Comparison of ENCODE assay signal across 21 cellular contexts in the genomic region with DNA sequence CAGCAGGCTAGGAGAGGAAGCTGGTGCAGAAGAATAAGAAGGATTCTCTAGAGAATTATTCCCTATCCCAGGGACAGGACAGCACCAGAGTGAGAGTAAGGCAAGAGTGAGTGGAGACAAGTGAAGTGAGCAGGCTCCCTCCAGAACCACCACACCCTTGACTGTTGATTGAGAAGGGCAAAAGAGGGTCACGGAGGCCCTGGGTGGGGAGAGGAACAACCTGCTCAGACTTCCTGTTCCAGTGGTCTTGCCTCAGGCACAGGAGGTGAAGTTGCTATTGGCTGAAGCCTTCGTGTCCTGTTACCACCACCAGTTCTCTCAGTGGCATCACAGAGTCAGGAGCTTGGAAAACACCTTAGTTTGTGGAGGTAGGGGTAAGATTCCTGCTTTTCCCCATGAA. TPM values are rescaled to one million over a fixed set of nuclear protein-coding genes. Genes with fewer than 3 reads are reported as not detected.
DNase-seq lines count a peak whose midpoint lies in the region; ATAC-seq and TF ChIP-seq lines count a peak whose summit lies in the region.
"Had no signal": no experiment of that assay in that cellular context is flagged by ENCODE, and none has a peak within 500 bp of the region (broad histone marks: within the 10 kb centered on the region; RNA-seq: fewer than 3 reads in every experiment).

No MANE protein-coding gene starts in this region.

- 0 out of 2 replicates have a peak, but pooled peaks cover 9% of the 10 kb centered on the region for H3K36me3 ChIP-seq in PC-9 (ENCODE audit: low read depth)
- H3K36me3 ChIP-seq: cardiac muscle cell, gastroesophageal sphincter, sigmoid colon had no signal

- peaks cover 68% of the 10 kb centered on the region for H3K4me1 ChIP-seq in PC-9 (replicated peaks; ENCODE audit: insufficient read depth)
- H3K4me1 ChIP-seq: gastroesophageal sphincter, sigmoid colon had no signal

- H3K4me2 ChIP-seq in PC-9, result peak overlapping the region; percentile 72

- no TSS peak for BruUV-seq in PC-9 (replicated peaks; lab: Mats Ljungman, UMichigan)

- peaks cover 37% of the 10 kb centered on the region for H3F3A ChIP-seq in PC-9 (ENCODE audit: insufficient read depth, low read depth)

- H3K9me3 ChIP-seq in PC-9 (ENCODE audit: insufficient read depth, low read depth), result no peaks in the 10 kb centered on the region
- H3K9me3 ChIP-seq: gastroesophageal sphincter, sigmoid colon had no signal

- TF ChIP-seq CTCF in PC-9 (conservative IDR thresholded peaks at IDR 0.05), result no peak

- POLR2A ChIA-PET in PC-9 (lab: Charles Lee; ENCODE audit: unreplicated experiment), result no interaction called here

- H3K27me3 Mint-ChIP-seq in activated T-cell treated with anti-CD3 and anti-CD28 coated beads, Interleukin-2, amount 50 U/mL, for 72 hours (ENCODE audit: low read depth), result no peaks in the 10 kb centered on the region
- no peaks in the 10 kb centered on the region for H3K27me3 Mint-ChIP-seq in stimulated activated naive CD8-positive, alpha-beta T cell treated with anti-CD3 and anti-CD28 coated beads, Interleukin-15, Interleukin-2, amounts not matched to agents 100 ng/mL and 50 ng/mL, for 24 hours
- H3K27me3 Mint-ChIP-seq: IgD-negative memory B cell had no signal

- CTCF ChIA-PET in PC-9 (lab: Charles Lee), result interaction anchor here (0.6 kb wide), 1 partner anchor 22 kb away, joined by 4 read pairs; no protein-coding TSS in a partner anchor

- intact Hi-C loops in PC-9 (cut with micrococcal nuclease; ENCODE audit: unreplicated experiment), result no loop called here

- H2AFZ ChIP-seq in PC-9, result peak overlapping the region; percentile 39

- H3K27me3 ChIP-seq in PC-9 (ENCODE audit: insufficient read depth, low read depth), result no peaks in the 10 kb centered on the region
- H3K27me3 ChIP-seq: cardiac muscle cell, gastroesophageal sphincter, sigmoid colon had no signal

- no peaks in the 10 kb centered on the region for H4K20me1 ChIP-seq in PC-9 (ENCODE audit: insufficient read depth)

- H3K27ac ChIP-seq in PC-9, result peak overlapping the region; percentile 79
- H3K27ac ChIP-seq: cardiac muscle cell, gastroesophageal sphincter, sigmoid colon, SK-N-MC had no signal

- no peaks in the 10 kb centered on the region for H3K9me2 ChIP-seq in PC-9 (ENCODE audit: insufficient read depth)

- no peak for DNase-seq in activated T-cell treated with anti-CD3 and anti-CD28 coated beads, Interleukin-2, amount 50 U/mL, for 72 hours
- no peak for DNase-seq in activated T-cell treated with anti-CD3 and anti-CD28 coated beads, Interleukin-2, amount 50 U/mL, for 48 hours
- DNase-seq in PC-9 (peak; percentile 68 to 90), dermis blood vessel endothelial cell (peak; percentile 13), NCI-H146 (lab: John Stamatoyannopoulos, UW) (no peak)
- DNase-seq: activated naive CD4-positive, alpha-beta T cell treated with anti-CD3 and anti-CD28 coated beads, Interleukin-2, amount 50 U/mL, for 16 hours; DMS153; H9; mesenchymal stem cell; NCI-H1092 treated with DMSO at 0.1 percent for 48 hours; NCI-H345; nucleus accumbens; sigmoid colon; stimulated activated naive CD4-positive, alpha-beta T cell had no signal

- peaks cover 29% of the 10 kb centered on the region for H3K4me1 Mint-ChIP-seq in activated T-cell treated with anti-CD3 and anti-CD28 coated beads, Interleukin-2, amount 50 U/mL, for 72 hours (ENCODE audit: low read depth)
- peaks cover 36% of the 10 kb centered on the region for H3K4me1 Mint-ChIP-seq in stimulated activated naive CD8-positive, alpha-beta T cell treated with anti-CD3 and anti-CD28 coated beads, Interleukin-15, Interleukin-2, amounts not matched to agents 100 ng/mL and 50 ng/mL, for 24 hours (ENCODE audit: low read depth)
- H3K4me1 Mint-ChIP-seq: IgD-negative memory B cell had no signal

- peak overlapping the region in 1 of 2 donors; percentile 58 for H3K4me3 Mint-ChIP-seq in activated T-cell treated with anti-CD3 and anti-CD28 coated beads, Interleukin-2, amount 50 U/mL, for 72 hours
- no peak overlapping the region for H3K4me3 Mint-ChIP-seq in stimulated activated naive CD8-positive, alpha-beta T cell treated with anti-CD3 and anti-CD28 coated beads, Interleukin-15, Interleukin-2, amounts not matched to agents 100 ng/mL and 50 ng/mL, for 24 hours
- H3K4me3 Mint-ChIP-seq: H9, IgD-negative memory B cell had no signal

- peak; percentile 40 to 61 for ATAC-seq in activated T-cell treated with anti-CD3 and anti-CD28 coated beads, Interleukin-2, amount 50 U/mL, for 72 hours (replicated peaks in 1 of 2)
- no peak for ATAC-seq in GM19324 (IDR thresholded peaks at IDR 0.05; ENCODE audit: low FRiP score, unreplicated experiment)
- no peak for ATAC-seq in HG02798 (IDR thresholded peaks at IDR 0.05; ENCODE audit: poor library complexity, unreplicated experiment)
- ATAC-seq: gastroesophageal sphincter had no signal

- H3K9me3 Mint-ChIP-seq in activated T-cell treated with anti-CD3 and anti-CD28 coated beads, Interleukin-2, amount 50 U/mL, for 72 hours, result no peaks in the 10 kb centered on the region
- H3K9me3 Mint-ChIP-seq in stimulated activated naive CD8-positive, alpha-beta T cell treated with anti-CD3 and anti-CD28 coated beads, Interleukin-15, Interleukin-2, amounts not matched to agents 100 ng/mL and 50 ng/mL, for 24 hours, result no peaks in the 10 kb centered on the region
- H3K9me3 Mint-ChIP-seq: H9, IgD-negative memory B cell had no signal

- peak overlapping the region; percentile 38 for H3K27ac Mint-ChIP-seq in activated T-cell treated with anti-CD3 and anti-CD28 coated beads, Interleukin-2, amount 50 U/mL, for 72 hours
- H3K27ac Mint-ChIP-seq in stimulated activated naive CD8-positive, alpha-beta T cell treated with anti-CD3 and anti-CD28 coated beads, Interleukin-15, Interleukin-2, amounts not matched to agents 100 ng/mL and 50 ng/mL, for 24 hours, result peak overlapping the region; percentile 64
- H3K27ac Mint-ChIP-seq: H9, IgD-negative memory B cell had no signal

- peak overlapping the region; percentile 32; the same call in 1 of the 2 replicates for H3K4me3 ChIP-seq in PC-9
- H3K4me3 ChIP-seq: cardiac muscle cell, gastroesophageal sphincter, sigmoid colon, SK-N-MC had no signal

- H3K36me3 Mint-ChIP-seq in activated T-cell treated with anti-CD3 and anti-CD28 coated beads, Interleukin-2, amount 50 U/mL, for 72 hours (ENCODE audit: insufficient read depth in 2 of 2), result peaks cover 0 to 1% of the 10 kb centered on the region in 2 donors
- peaks cover 5% of the 10 kb centered on the region for H3K36me3 Mint-ChIP-seq in stimulated activated naive CD8-positive, alpha-beta T cell treated with anti-CD3 and anti-CD28 coated beads, Interleukin-15, Interleukin-2, amounts not matched to agents 100 ng/mL and 50 ng/mL, for 24 hours (ENCODE audit: low read depth)
- H3K36me3 Mint-ChIP-seq: IgD-negative memory B cell had no signal

- no peaks in the 10 kb centered on the region; the same call in 1 of the 2 replicates for H3K79me2 ChIP-seq in PC-9 (ENCODE audit: low read depth)

RNA-seq across cellular contexts. Expression of a gene that starts 51.7 kb away (rescaled TPM):
- total RNA-seq in activated T-cell treated with anti-CD3 and anti-CD28 coated beads, Interleukin-2, amount 50 U/mL, for 72 hours, result under 1 TPM; 0.22 to 0.90 TPM
- total RNA-seq in PC-9 (2021), result 0.28 and 0.50 TPM in 2 replicates
- total RNA-seq in dermis blood vessel endothelial cell, result not detected in 2 replicates
- total RNA-seq: H9 had no signal

Comparison
In these comparisons a context has a peak if more than half of its experiments do, and no peak if none do; other contexts are left out.
1. ATAC-seq: peak in activated T-cell treated with anti-CD3 and anti-CD28 coated beads, Interleukin-2, amount 50 U/mL, for 72 hours (2 of 2); none in GM19324 (single experiment) and HG02798 (single experiment).
2. DNase-seq: peak in PC-9 (2 of 2) and dermis blood vessel endothelial cell (single experiment); none in activated T-cell treated with anti-CD3 and anti-CD28 coated beads, Interleukin-2, amount 50 U/mL, for 72 hours (0 of 2), activated T-cell treated with anti-CD3 and anti-CD28 coated beads, Interleukin-2, amount 50 U/mL, for 48 hours (0 of 2) and NCI-H146 (single experiment).